12 cellular contexts compared by ENCODE assay signal in genomic region chr6:139927236-139927635, GRCh38.
DNase-seq lines count a peak whose midpoint lies in the region; ATAC-seq, FAIRE-seq and TF ChIP-seq lines count a peak whose summit lies in the region.
"Had no signal": no experiment of that assay in that cellular context is flagged by ENCODE, and none has a peak within 500 bp of the region (broad histone marks: within the 10 kb centered on the region; RNA-seq: fewer than 3 reads in every experiment).

No MANE protein-coding gene starts in this region.

- no peak overlapping the region for H3K27ac ChIP-seq in endothelial cell of umbilical vein (ENCODE audit: insufficient read depth, low read depth, low read length)
- H3K27ac ChIP-seq: heart left ventricle, VCaP had no signal

- peaks cover 27% of the 10 kb centered on the region for H3K4me1 Mint-ChIP-seq in glutamatergic neuron (ENCODE audit: low read depth, unreplicated experiment)
- H3K4me1 Mint-ChIP-seq in activated CD8-positive, alpha-beta T cell treated with anti-CD3 and anti-CD28 coated beads for 36 hours (ENCODE audit: low read depth) = no peaks in the 10 kb centered on the region
- no peaks in the 10 kb centered on the region for H3K4me1 Mint-ChIP-seq in stimulated activated effector memory CD8-positive, alpha-beta T cell treated with anti-CD3 and anti-CD28 coated beads, Interleukin-12 subunit alpha, Interleukin-12 subunit beta, amount 100 ng/mL, for 72 hours
- H3K4me1 Mint-ChIP-seq: activated naive CD4-positive, alpha-beta T cell treated with anti-CD3 and anti-CD28 coated beads, Interleukin-2, amount 10 ng/mL, durations not matched to agents 7 days and 5 days had no signal

- POLR2A ChIA-PET in endothelial cell of umbilical vein (lab: Charles Lee) = no interaction called here
- POLR2A ChIA-PET in activated CD8-positive, alpha-beta T cell treated with anti-CD3 and anti-CD28 coated beads for 36 hours (lab: Charles Lee) = no interaction called here

- H3K36me3 Mint-ChIP-seq in glutamatergic neuron (ENCODE audit: unreplicated experiment) = no peaks in the 10 kb centered on the region
- H3K36me3 Mint-ChIP-seq in activated CD8-positive, alpha-beta T cell treated with anti-CD3 and anti-CD28 coated beads for 36 hours (ENCODE audit: low read depth) = no peaks in the 10 kb centered on the region
- H3K36me3 Mint-ChIP-seq in stimulated activated effector memory CD8-positive, alpha-beta T cell treated with anti-CD3 and anti-CD28 coated beads, Interleukin-12 subunit alpha, Interleukin-12 subunit beta, amount 100 ng/mL, for 72 hours = no peaks in the 10 kb centered on the region
- H3K36me3 Mint-ChIP-seq: activated naive CD4-positive, alpha-beta T cell treated with anti-CD3 and anti-CD28 coated beads, Interleukin-2, amount 10 ng/mL, durations not matched to agents 7 days and 5 days had no signal

- H3K4me3 ChIP-seq in NB4 (ENCODE audit: low read depth, low read length) = no peak overlapping the region
- H3K4me3 ChIP-seq in endothelial cell of umbilical vein (replicated peaks in 1 of 3; ENCODE audit: insufficient read depth in 1 of 3, low read depth in 1 of 3, low read length in 3 of 3) = no peak overlapping the region
- no peak overlapping the region for H3K4me3 ChIP-seq in retinal pigment epithelial cell (ENCODE audit: low read length)
- H3K4me3 ChIP-seq: heart left ventricle had no signal

- DNase-seq in DMS 273 (lab: John Stamatoyannopoulos, UW; ENCODE audit: unreplicated experiment) (peak; percentile 47), DMS 273 treated with DMSO at 0.1 percent for 48 hours (lab: John Stamatoyannopoulos, UW) (no peak), NB4 (ENCODE audit: low read depth) (peak; percentile 48), endothelial cell of umbilical vein (ENCODE audit: low read depth, low spot score) (peak; percentile 22), retinal pigment epithelial cell (ENCODE audit: low read depth) (no peak), glutamatergic neuron (no peak)
- DNase-seq in activated CD8-positive, alpha-beta T cell treated with anti-CD3 and anti-CD28 coated beads for 36 hours = no peak
- DNase-seq in stimulated activated effector memory CD8-positive, alpha-beta T cell treated with anti-CD3 and anti-CD28 coated beads, Interleukin-12 subunit alpha, Interleukin-12 subunit beta, amount 100 ng/mL, for 72 hours (ENCODE audit: low spot score in 2 of 2) = no peak
- DNase-seq: 8988T; activated naive CD4-positive, alpha-beta T cell treated with anti-CD3 and anti-CD28 coated beads, Interleukin-2, amount 10 ng/mL, durations not matched to agents 7 days and 5 days had no signal

- no peaks in the 10 kb centered on the region for H3K79me2 ChIP-seq in endothelial cell of umbilical vein (ENCODE audit: control insufficient read depth, insufficient read depth, low read length)

- no peaks in the 10 kb centered on the region for H3K9me1 ChIP-seq in endothelial cell of umbilical vein (replicated peaks; ENCODE audit: control insufficient read depth, extremely low read depth, insufficient read depth, low read length)

- peak; percentile 26 for TF ChIP-seq CTCF in NB4 (IDR thresholded peaks at IDR 0.05; ENCODE audit: low read depth, low read length)
- TF ChIP-seq CTCF in endothelial cell of umbilical vein (IDR thresholded peaks at IDR 0.05; ENCODE audit: extremely low read depth in 1 of 2, insufficient read depth in 1 of 2, low read depth in 1 of 2, low read length in 2 of 2) = no peak
- peak; percentile 30 for TF ChIP-seq CTCF in retinal pigment epithelial cell (conservative IDR thresholded peaks at IDR 0.05; ENCODE audit: low read depth, low read length)
- TF ChIP-seq CTCF in glutamatergic neuron (IDR thresholded peaks at IDR 0.05; ENCODE audit: partially characterized antibody, unreplicated experiment) = no peak
- TF ChIP-seq CTCF in activated CD8-positive, alpha-beta T cell treated with anti-CD3 and anti-CD28 coated beads for 36 hours (IDR thresholded peaks at IDR 0.05) = no peak

- H3K4me2 ChIP-seq in endothelial cell of umbilical vein (ENCODE audit: insufficient read depth, low read length) = no peak overlapping the region

- CTCF ChIA-PET in endothelial cell of umbilical vein (lab: Charles Lee) = no interaction called here
- CTCF ChIA-PET in activated CD8-positive, alpha-beta T cell treated with anti-CD3 and anti-CD28 coated beads for 36 hours (lab: Charles Lee) = interaction anchor here (1.6 kb wide), 1 partner anchor 554 kb away, joined by 3 read pairs; no protein-coding TSS in a partner anchor

- intact Hi-C loops in endothelial cell of umbilical vein (cut with micrococcal nuclease) = loop anchor here (5.0 kb wide), 1 partner anchor 555 kb away; the partner anchor contains the start of gene CITED2
- intact Hi-C loops in activated CD8-positive, alpha-beta T cell treated with anti-CD3 and anti-CD28 coated beads for 36 hours (cut with micrococcal nuclease) = loop anchor here (5.0 kb wide), 1 partner anchor 555 kb away; the partner anchor contains the start of gene CITED2

- H3K9me3 ChIP-seq in endothelial cell of umbilical vein (replicated peaks; ENCODE audit: control insufficient read depth, insufficient read depth, low read length) = no peaks in the 10 kb centered on the region
- H3K9me3 ChIP-seq: heart left ventricle had no signal

- H3K27me3 ChIP-seq in endothelial cell of umbilical vein (ENCODE audit: control insufficient read depth in 2 of 2, insufficient read depth in 2 of 2, low read length in 2 of 2) = no peaks in the 10 kb centered on the region
- H3K27me3 ChIP-seq: heart left ventricle had no signal

- no peak overlapping the region for H2AFZ ChIP-seq in endothelial cell of umbilical vein (ENCODE audit: low read depth, low read length)

- FAIRE-seq in endothelial cell of umbilical vein (lab: Jason Lieb, UNC) = no peak

- no peak overlapping the region for H3K27ac Mint-ChIP-seq in glutamatergic neuron (ENCODE audit: unreplicated experiment)
- H3K27ac Mint-ChIP-seq in activated CD8-positive, alpha-beta T cell treated with anti-CD3 and anti-CD28 coated beads for 36 hours = no peak overlapping the region
- no peak overlapping the region for H3K27ac Mint-ChIP-seq in stimulated activated effector memory CD8-positive, alpha-beta T cell treated with anti-CD3 and anti-CD28 coated beads, Interleukin-12 subunit alpha, Interleukin-12 subunit beta, amount 100 ng/mL, for 72 hours
- H3K27ac Mint-ChIP-seq: activated naive CD4-positive, alpha-beta T cell treated with anti-CD3 and anti-CD28 coated beads, Interleukin-2, amount 10 ng/mL, durations not matched to agents 7 days and 5 days had no signal

- TF ChIP-seq POLR2A in NB4 (IDR thresholded peaks at IDR 0.05; ENCODE audit: extremely low read depth, insufficient read length) = no peak
- no peak for TF ChIP-seq POLR2A in endothelial cell of umbilical vein (IDR thresholded peaks at IDR 0.05; ENCODE audit: low read depth, low read length)

- no peak for ATAC-seq in activated CD8-positive, alpha-beta T cell treated with anti-CD3 and anti-CD28 coated beads for 36 hours
- no peak for ATAC-seq in stimulated activated effector memory CD8-positive, alpha-beta T cell treated with anti-CD3 and anti-CD28 coated beads, Interleukin-12 subunit alpha, Interleukin-12 subunit beta, amount 100 ng/mL, for 72 hours

- BruUV-seq in endothelial cell of umbilical vein (replicated peaks; lab: Mats Ljungman, UMichigan) = no TSS peak

- H3K9ac ChIP-seq in endothelial cell of umbilical vein (replicated peaks; ENCODE audit: extremely low read depth, insufficient read depth, low read length) = no peak overlapping the region

- no peaks in the 10 kb centered on the region for H4K20me1 ChIP-seq in endothelial cell of umbilical vein (replicated peaks; ENCODE audit: control insufficient read depth, extremely low read depth, insufficient read depth, low read length)

- H3K9me3 Mint-ChIP-seq in glutamatergic neuron (ENCODE audit: unreplicated experiment) = peaks cover 3% of the 10 kb centered on the region
- H3K9me3 Mint-ChIP-seq in activated CD8-positive, alpha-beta T cell treated with anti-CD3 and anti-CD28 coated beads for 36 hours = no peaks in the 10 kb centered on the region
- no peaks in the 10 kb centered on the region for H3K9me3 Mint-ChIP-seq in stimulated activated effector memory CD8-positive, alpha-beta T cell treated with anti-CD3 and anti-CD28 coated beads, Interleukin-12 subunit alpha, Interleukin-12 subunit beta, amount 100 ng/mL, for 72 hours
- H3K9me3 Mint-ChIP-seq: activated naive CD4-positive, alpha-beta T cell treated with anti-CD3 and anti-CD28 coated beads, Interleukin-2, amount 10 ng/mL, durations not matched to agents 7 days and 5 days had no signal

- dilution Hi-C loops in endothelial cell of umbilical vein (cut with MboI; ENCODE audit: extremely low pct_ligation_motif_present, low sequenced_read_pairs) = no loop called here

- no peaks in the 10 kb centered on the region for H3K4me1 ChIP-seq in endothelial cell of umbilical vein (ENCODE audit: control insufficient read depth, extremely low read depth, insufficient read depth, low read length)

- H3K36me3 ChIP-seq in endothelial cell of umbilical vein (ENCODE audit: control insufficient read depth in 2 of 2, extremely low read depth in 1 of 2, insufficient read depth in 2 of 2, low read length in 2 of 2) = no peaks in the 10 kb centered on the region
- H3K36me3 ChIP-seq: heart left ventricle had no signal

- H3K27me3 Mint-ChIP-seq in glutamatergic neuron (ENCODE audit: unreplicated experiment) = peaks cover 6% of the 10 kb centered on the region
- peaks cover 8% of the 10 kb centered on the region for H3K27me3 Mint-ChIP-seq in activated CD8-positive, alpha-beta T cell treated with anti-CD3 and anti-CD28 coated beads for 36 hours
- H3K27me3 Mint-ChIP-seq: activated naive CD4-positive, alpha-beta T cell treated with anti-CD3 and anti-CD28 coated beads, Interleukin-2, amount 10 ng/mL, durations not matched to agents 7 days and 5 days had no signal

- H3K4me3 Mint-ChIP-seq in glutamatergic neuron (ENCODE audit: unreplicated experiment) = no peak overlapping the region
- H3K4me3 Mint-ChIP-seq in activated CD8-positive, alpha-beta T cell treated with anti-CD3 and anti-CD28 coated beads for 36 hours = no peak overlapping the region
- H3K4me3 Mint-ChIP-seq in stimulated activated effector memory CD8-positive, alpha-beta T cell treated with anti-CD3 and anti-CD28 coated beads, Interleukin-12 subunit alpha, Interleukin-12 subunit beta, amount 100 ng/mL, for 72 hours = no peak overlapping the region
- H3K4me3 Mint-ChIP-seq: activated naive CD4-positive, alpha-beta T cell treated with anti-CD3 and anti-CD28 coated beads, Interleukin-2, amount 10 ng/mL, durations not matched to agents 7 days and 5 days had no signal

TF ChIP-seq in endothelial cell of umbilical vein, 7 proteins besides CTCF, POLR2A, EP300 and RAD21 (continues in another document):
- no peak for TF ChIP-seq MYC (IDR thresholded peaks at IDR 0.05; ENCODE audit: low read depth, low read length)
- TF ChIP-seq POLR2AphosphoS5 (IDR thresholded peaks at IDR 0.05; ENCODE audit: insufficient read depth, low read depth, low read length) = no peak
- TF ChIP-seq FOS (IDR thresholded peaks at IDR 0.05; ENCODE audit: borderline replicate concordance, insufficient read depth, low read length) = no peak
- TF ChIP-seq JUN (IDR thresholded peaks at IDR 0.05; ENCODE audit: borderline replicate concordance, insufficient read depth, insufficient read length, low read depth) = no peak
- no peak for TF ChIP-seq EZH2 (IDR thresholded peaks at IDR 0.05; ENCODE audit: borderline replicate concordance, low read depth, low read length, severe bottlenecking)
- no peak for TF ChIP-seq GATA2 (IDR thresholded peaks at IDR 0.05; ENCODE audit: insufficient read depth, insufficient read length, low read depth, low read length)

Comparison
In these comparisons a context has a peak if more than half of its experiments do, and no peak if none do; other contexts are left out.
1. DNase-seq: peak in DMS 273 (single experiment), NB4 (single experiment) and endothelial cell of umbilical vein (single experiment); none in DMS 273 treated with DMSO at 0.1 percent for 48 hours (single experiment), retinal pigment epithelial cell (single experiment), glutamatergic neuron (single experiment), activated CD8-positive, alpha-beta T cell treated with anti-CD3 and anti-CD28 coated beads for 36 hours (single experiment) and stimulated activated effector memory CD8-positive, alpha-beta T cell treated with anti-CD3 and anti-CD28 coated beads, Interleukin-12 subunit alpha, Interleukin-12 subunit beta, amount 100 ng/mL, for 72 hours (0 of 2).
2. CTCF ChIP-seq: peak in NB4 (single experiment) and retinal pigment epithelial cell (single experiment); none in endothelial cell of umbilical vein (0 of 2), glutamatergic neuron (single experiment) and activated CD8-positive, alpha-beta T cell treated with anti-CD3 and anti-CD28 coated beads for 36 hours (single experiment).